In the genomic region with DNA sequence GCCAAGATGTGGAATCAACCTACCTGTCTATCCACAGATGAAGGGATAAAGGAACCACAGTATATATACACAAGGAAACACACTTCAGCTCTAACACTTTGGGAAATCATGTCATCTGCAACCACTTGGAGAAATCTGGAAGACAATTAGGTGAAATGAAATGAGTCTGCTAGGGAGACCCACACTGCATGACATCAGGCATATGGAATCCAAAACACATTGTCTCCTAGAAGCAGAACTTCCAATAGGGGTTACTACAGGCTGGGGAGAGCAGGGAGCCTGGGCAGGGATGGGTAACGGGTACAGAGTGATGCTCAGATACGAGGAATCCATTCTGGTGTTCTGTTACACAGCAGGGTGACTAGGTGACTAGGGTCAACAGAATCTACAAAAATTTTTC, we compare ENCODE assay signal across 1 cellular context.
TF ChIP-seq lines count a peak whose summit lies in the region.

No MANE protein-coding gene starts in this region.

TF ChIP-seq in WTC11, 78 proteins besides CTCF, POLR2A, EP300 and RAD21 (continued from another document):
- no peak for TF ChIP-seq ZNF512 (CRISPR knock-in tag; IDR thresholded peaks at IDR 0.05; ENCODE audit: borderline replicate concordance)
